In genomic region chr15:80403712-80404056, GRCh38 we compare ENCODE assay signal across 9 cellular contexts. TPM values are rescaled to one million over a fixed set of nuclear protein-coding genes. Genes with fewer than 3 reads are reported as not detected.
DNase-seq lines count a peak whose midpoint lies in the region; ATAC-seq and TF ChIP-seq lines count a peak whose summit lies in the region.
"Had no signal": no experiment of that assay in that cellular context is flagged by ENCODE, and none has a peak within 500 bp of the region (broad histone marks: within the 10 kb centered on the region; RNA-seq: fewer than 3 reads in every experiment).

No MANE protein-coding gene starts in this region.

- H3K4me1 ChIP-seq in Peyer's patch = peaks cover 0 to 12% (median 3%) of the 10 kb centered on the region in 4 donors
- no peaks in the 10 kb centered on the region for H3K4me1 ChIP-seq in naive thymus-derived CD4-positive, alpha-beta T cell (ENCODE audit: control insufficient read depth in 2 of 2, insufficient read depth in 2 of 2, low read length in 2 of 2)

- TF ChIP-seq CTCF in Peyer's patch (IDR thresholded peaks at IDR 0.05) = no peak

- H3K4me1 Mint-ChIP-seq in naive thymus-derived CD4-positive, alpha-beta T cell = peaks cover 0 to 5% (median 5%) of the 10 kb centered on the region in 7 donors

- ATAC-seq in Right ventricle myocardium superior (ENCODE audit: poor library complexity) (peak; percentile 58), HG02970 (IDR thresholded peaks at IDR 0.05; ENCODE audit: low FRiP score, unreplicated experiment) (no peak)
- no peak for ATAC-seq in naive thymus-derived CD4-positive, alpha-beta T cell

- peak overlapping the region; percentile 32 to 57 (median 44) for H3K4me3 ChIP-seq in Peyer's patch
- no peak overlapping the region for H3K4me3 ChIP-seq in naive thymus-derived CD4-positive, alpha-beta T cell (ENCODE audit: low read length)

- intact Hi-C loops in Right ventricle myocardium superior (cut with DNase I) = no loop called here
- intact Hi-C loops in naive thymus-derived CD4-positive, alpha-beta T cell (cut with micrococcal nuclease) = no loop called here

- H3K27me3 Mint-ChIP-seq in naive thymus-derived CD4-positive, alpha-beta T cell = peaks cover 64 to 76% (median 69%) of the 10 kb centered on the region in 5 donors

- TF ChIP-seq POLR2A in Peyer's patch (IDR thresholded peaks at IDR 0.05) = no peak

- peak; percentile 45 for DNase-seq in Daoy (ENCODE audit: low read depth)
- DNase-seq in Peyer's patch = no peak
- DNase-seq in Right ventricle myocardium superior = peak; percentile 41
- DNase-seq in pons (ENCODE audit: low spot score) = peak; percentile 76
- no peak for DNase-seq in GM03348 (ENCODE audit: low spot score)
- DNase-seq in GM19238 (ENCODE audit: insufficient read length, low spot score) = no peak
- no peak for DNase-seq in naive thymus-derived CD4-positive, alpha-beta T cell

- H3K27ac ChIP-seq in Peyer's patch = peak overlapping the region in 2 of 4 donors; percentile 3 to 35
- no peak overlapping the region for H3K27ac ChIP-seq in naive thymus-derived CD4-positive, alpha-beta T cell (ENCODE audit: low read depth, low read length)

- H3K4me3 Mint-ChIP-seq in naive thymus-derived CD4-positive, alpha-beta T cell = no peak overlapping the region
- H3K4me3 Mint-ChIP-seq: T-helper 2 cell treated with Interferon-gamma antibody and Interleukin-4, amounts not matched to agents 5 μg/mL and 100 μg/mL, for 36 hours had no signal

- no peaks in the 10 kb centered on the region for H3K36me3 ChIP-seq in Peyer's patch
- H3K36me3 ChIP-seq in naive thymus-derived CD4-positive, alpha-beta T cell (ENCODE audit: control insufficient read depth in 2 of 3, insufficient read depth in 3 of 3, low read length in 3 of 3) = no peaks in the 10 kb centered on the region

- no peaks in the 10 kb centered on the region for H3K9me3 ChIP-seq in Peyer's patch
- H3K9me3 ChIP-seq in naive thymus-derived CD4-positive, alpha-beta T cell (ENCODE audit: control insufficient read depth in 2 of 3, low read length in 3 of 3) = no peaks in the 10 kb centered on the region

- CTCF ChIA-PET in naive thymus-derived CD4-positive, alpha-beta T cell (lab: Charles Lee) = interaction anchor here (0.7 kb wide), 1 partner anchor 43 kb away, joined by 3 read pairs; no protein-coding TSS in a partner anchor

- H3K36me3 Mint-ChIP-seq in naive thymus-derived CD4-positive, alpha-beta T cell = peaks cover 0 to 4% (median 0%) of the 10 kb centered on the region in 5 donors

- H3K27me3 ChIP-seq in Peyer's patch = no peaks in the 10 kb centered on the region
- H3K27me3 ChIP-seq in naive thymus-derived CD4-positive, alpha-beta T cell (ENCODE audit: control insufficient read depth in 2 of 2, insufficient read depth in 2 of 2, low read length in 2 of 2) = no peaks in the 10 kb centered on the region

- POLR2A ChIA-PET in naive thymus-derived CD4-positive, alpha-beta T cell (lab: Charles Lee) = no interaction called here

- peaks cover 0 to 7% (median 0%) of the 10 kb centered on the region in 11 donors for H3K9me3 Mint-ChIP-seq in naive thymus-derived CD4-positive, alpha-beta T cell
- H3K9me3 Mint-ChIP-seq: T-helper 2 cell treated with Interferon-gamma antibody and Interleukin-4, amounts not matched to agents 5 μg/mL and 100 μg/mL, for 36 hours had no signal

- H3K27ac Mint-ChIP-seq in naive thymus-derived CD4-positive, alpha-beta T cell = no peak overlapping the region
- H3K27ac Mint-ChIP-seq: T-helper 2 cell treated with Interferon-gamma antibody and Interleukin-4, amounts not matched to agents 5 μg/mL and 100 μg/mL, for 36 hours had no signal

RNA-seq across cellular contexts. Expression of gene ARNT2, which starts 0.5 kb away (rescaled TPM):
- 7.8 and 8.0 TPM in 2 replicates for total RNA-seq in Daoy (2014; rRNA removed; shearing (Covaris generic))
- total RNA-seq in Peyer's patch = 10 to 100 TPM in 1 of 4 donors, 1 to 10 TPM in 3; 2.5 to 10.3 (median 4.5) TPM
- 3.3 TPM for total RNA-seq in Right ventricle myocardium superior
- total RNA-seq in naive thymus-derived CD4-positive, alpha-beta T cell = not detected
- polyA plus RNA-seq in naive thymus-derived CD4-positive, alpha-beta T cell = not detected

Comparison
In these comparisons a context has a peak if more than half of its experiments do, and no peak if none do; other contexts are left out.
1. DNase-seq: peak in Daoy (single experiment), Right ventricle myocardium superior (single experiment) and pons (single experiment); none in Peyer's patch (0 of 3), GM03348 (single experiment), GM19238 (single experiment) and naive thymus-derived CD4-positive, alpha-beta T cell (0 of 9).